ENCODE assay signal across 1 cellular context in the genomic region with DNA sequence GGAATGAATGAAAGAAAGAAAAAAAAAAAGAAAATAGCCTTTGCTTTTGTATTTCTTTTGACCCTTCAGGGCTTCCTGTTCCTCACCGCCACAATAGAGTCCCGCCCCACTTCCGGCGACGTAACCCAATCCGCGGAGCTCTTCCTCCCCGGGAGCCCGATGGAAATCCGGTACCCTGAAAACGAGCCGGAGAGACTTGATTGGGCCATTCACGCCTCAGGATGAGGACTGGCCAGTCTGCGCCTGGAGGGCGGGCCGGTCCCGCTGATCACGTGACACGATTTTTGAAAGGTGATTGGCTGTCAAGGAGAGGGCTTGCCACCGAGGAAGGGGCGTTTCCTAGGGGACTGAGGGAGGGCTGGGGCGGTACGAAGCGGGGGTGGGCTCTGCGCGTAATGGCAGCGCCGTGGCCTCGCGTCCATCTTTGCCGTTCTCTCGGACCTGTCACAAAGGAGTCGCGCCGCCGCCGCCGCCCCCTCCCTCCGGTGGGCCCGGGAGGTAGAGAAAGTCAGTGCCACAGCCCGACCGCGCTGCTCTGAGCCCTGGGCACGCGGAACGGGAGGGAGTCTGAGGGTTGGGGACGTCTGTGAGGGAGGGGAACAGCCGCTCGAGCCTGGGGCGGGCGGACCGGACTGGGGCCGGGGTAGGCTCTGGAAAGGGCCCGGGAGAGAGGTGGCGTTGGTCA.
TF ChIP-seq lines count a peak whose summit lies in the region.

A gene with protein sequence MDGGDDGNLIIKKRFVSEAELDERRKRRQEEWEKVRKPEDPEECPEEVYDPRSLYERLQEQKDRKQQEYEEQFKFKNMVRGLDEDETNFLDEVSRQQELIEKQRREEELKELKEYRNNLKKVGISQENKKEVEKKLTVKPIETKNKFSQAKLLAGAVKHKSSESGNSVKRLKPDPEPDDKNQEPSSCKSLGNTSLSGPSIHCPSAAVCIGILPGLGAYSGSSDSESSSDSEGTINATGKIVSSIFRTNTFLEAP (minus strand): TSS at position 95 of the 685 bp plus-strand sequence. CDS start 12,185 bp downstream, outside the sequence.
Gene RSPRY1 (plus strand): TSS at position 385 of the 685 bp plus-strand sequence. CDS start 18,330 bp downstream, outside the sequence.

TF ChIP-seq in K562, 482 proteins besides CTCF, POLR2A, EP300 and RAD21 (continued from another document and continues in another):
- TF ChIP-seq, protein P1, sequence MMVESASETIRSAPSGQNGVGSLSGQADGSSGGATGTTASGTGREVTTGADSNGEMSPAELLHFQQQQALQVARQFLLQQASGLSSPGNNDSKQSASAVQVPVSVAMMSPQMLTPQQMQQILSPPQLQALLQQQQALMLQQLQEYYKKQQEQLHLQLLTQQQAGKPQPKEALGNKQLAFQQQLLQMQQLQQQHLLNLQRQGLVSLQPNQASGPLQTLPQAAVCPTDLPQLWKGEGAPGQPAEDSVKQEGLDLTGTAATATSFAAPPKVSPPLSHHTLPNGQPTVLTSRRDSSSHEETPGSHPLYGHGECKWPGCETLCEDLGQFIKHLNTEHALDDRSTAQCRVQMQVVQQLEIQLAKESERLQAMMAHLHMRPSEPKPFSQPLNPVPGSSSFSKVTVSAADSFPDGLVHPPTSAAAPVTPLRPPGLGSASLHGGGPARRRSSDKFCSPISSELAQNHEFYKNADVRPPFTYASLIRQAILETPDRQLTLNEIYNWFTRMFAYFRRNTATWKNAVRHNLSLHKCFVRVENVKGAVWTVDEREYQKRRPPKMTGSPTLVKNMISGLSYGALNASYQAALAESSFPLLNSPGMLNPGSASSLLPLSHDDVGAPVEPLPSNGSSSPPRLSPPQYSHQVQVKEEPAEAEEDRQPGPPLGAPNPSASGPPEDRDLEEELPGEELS (CRISPR knock-in tag; IDR thresholded peaks at IDR 0.05; ENCODE audit: borderline replicate concordance) = no peak; the same call in 1 of the 2 replicates
- TF ChIP-seq, protein P2, sequence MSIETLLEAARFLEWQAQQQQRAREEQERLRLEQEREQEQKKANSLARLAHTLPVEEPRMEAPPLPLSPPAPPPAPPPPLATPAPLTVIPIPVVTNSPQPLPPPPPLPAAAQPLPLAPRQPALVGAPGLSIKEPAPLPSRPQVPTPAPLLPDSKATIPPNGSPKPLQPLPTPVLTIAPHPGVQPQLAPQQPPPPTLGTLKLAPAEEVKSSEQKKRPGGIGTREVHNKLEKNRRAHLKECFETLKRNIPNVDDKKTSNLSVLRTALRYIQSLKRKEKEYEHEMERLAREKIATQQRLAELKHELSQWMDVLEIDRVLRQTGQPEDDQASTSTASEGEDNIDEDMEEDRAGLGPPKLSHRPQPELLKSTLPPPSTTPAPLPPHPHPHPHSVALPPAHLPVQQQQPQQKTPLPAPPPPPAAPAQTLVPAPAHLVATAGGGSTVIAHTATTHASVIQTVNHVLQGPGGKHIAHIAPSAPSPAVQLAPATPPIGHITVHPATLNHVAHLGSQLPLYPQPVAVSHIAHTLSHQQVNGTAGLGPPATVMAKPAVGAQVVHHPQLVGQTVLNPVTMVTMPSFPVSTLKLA (conservative IDR thresholded peaks at IDR 0.05) = peak; percentile 64 to 78
- no peak for TF ChIP-seq HMG20B (CRISPR knock-in tag; IDR thresholded peaks at IDR 0.05)
- TF ChIP-seq MXD1 (CRISPR knock-in tag; IDR thresholded peaks at IDR 0.05; ENCODE audit: borderline replicate concordance, poor library complexity, severe bottlenecking) = no peak
- TF ChIP-seq ZBTB8A (IDR thresholded peaks at IDR 0.05; ENCODE audit: partially characterized antibody) = no peak
- no peak for TF ChIP-seq PTTG1 (tag; IDR thresholded peaks at IDR 0.05; ENCODE audit: low read depth)
- TF ChIP-seq DLX4 (CRISPR knock-in tag; IDR thresholded peaks at IDR 0.05) = no peak
- TF ChIP-seq XRCC3 (IDR thresholded peaks at IDR 0.05) = no peak
- TF ChIP-seq, protein P3, sequence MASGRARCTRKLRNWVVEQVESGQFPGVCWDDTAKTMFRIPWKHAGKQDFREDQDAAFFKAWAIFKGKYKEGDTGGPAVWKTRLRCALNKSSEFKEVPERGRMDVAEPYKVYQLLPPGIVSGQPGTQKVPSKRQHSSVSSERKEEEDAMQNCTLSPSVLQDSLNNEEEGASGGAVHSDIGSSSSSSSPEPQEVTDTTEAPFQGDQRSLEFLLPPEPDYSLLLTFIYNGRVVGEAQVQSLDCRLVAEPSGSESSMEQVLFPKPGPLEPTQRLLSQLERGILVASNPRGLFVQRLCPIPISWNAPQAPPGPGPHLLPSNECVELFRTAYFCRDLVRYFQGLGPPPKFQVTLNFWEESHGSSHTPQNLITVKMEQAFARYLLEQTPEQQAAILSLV (tag; IDR thresholded peaks at IDR 0.05) = no peak
- TF ChIP-seq, protein P4, sequence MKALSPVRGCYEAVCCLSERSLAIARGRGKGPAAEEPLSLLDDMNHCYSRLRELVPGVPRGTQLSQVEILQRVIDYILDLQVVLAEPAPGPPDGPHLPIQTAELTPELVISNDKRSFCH (CRISPR knock-in tag; IDR thresholded peaks at IDR 0.05) = no peak
- TF ChIP-seq, protein P4 (tag; IDR thresholded peaks at IDR 0.05) = no peak
- no peak for TF ChIP-seq BCL6 (CRISPR knock-in tag; IDR thresholded peaks at IDR 0.05)
- peak; percentile 42; the same call in 1 of the 2 replicates for TF ChIP-seq ZNF589 (CRISPR knock-in tag; IDR thresholded peaks at IDR 0.05; ENCODE audit: low read depth)
- peak; percentile 98 for TF ChIP-seq CBFA2T2 (conservative IDR thresholded peaks at IDR 0.05)
- no peak for TF ChIP-seq NFE2 (IDR thresholded peaks at IDR 0.05; ENCODE audit: low read depth)
- no peak for TF ChIP-seq MCM7 (IDR thresholded peaks at IDR 0.05)
- TF ChIP-seq TAL1 (IDR thresholded peaks at IDR 0.05) = no peak
- no peak; the same call in 1 of the 2 replicates for TF ChIP-seq NCOA1 (IDR thresholded peaks at IDR 0.05; ENCODE audit: low read depth)
- TF ChIP-seq ZNF232 (CRISPR knock-in tag; IDR thresholded peaks at IDR 0.05) = no peak
- no peak for TF ChIP-seq ZNF280B (CRISPR knock-in tag; IDR thresholded peaks at IDR 0.05)
- TF ChIP-seq, protein P5, sequence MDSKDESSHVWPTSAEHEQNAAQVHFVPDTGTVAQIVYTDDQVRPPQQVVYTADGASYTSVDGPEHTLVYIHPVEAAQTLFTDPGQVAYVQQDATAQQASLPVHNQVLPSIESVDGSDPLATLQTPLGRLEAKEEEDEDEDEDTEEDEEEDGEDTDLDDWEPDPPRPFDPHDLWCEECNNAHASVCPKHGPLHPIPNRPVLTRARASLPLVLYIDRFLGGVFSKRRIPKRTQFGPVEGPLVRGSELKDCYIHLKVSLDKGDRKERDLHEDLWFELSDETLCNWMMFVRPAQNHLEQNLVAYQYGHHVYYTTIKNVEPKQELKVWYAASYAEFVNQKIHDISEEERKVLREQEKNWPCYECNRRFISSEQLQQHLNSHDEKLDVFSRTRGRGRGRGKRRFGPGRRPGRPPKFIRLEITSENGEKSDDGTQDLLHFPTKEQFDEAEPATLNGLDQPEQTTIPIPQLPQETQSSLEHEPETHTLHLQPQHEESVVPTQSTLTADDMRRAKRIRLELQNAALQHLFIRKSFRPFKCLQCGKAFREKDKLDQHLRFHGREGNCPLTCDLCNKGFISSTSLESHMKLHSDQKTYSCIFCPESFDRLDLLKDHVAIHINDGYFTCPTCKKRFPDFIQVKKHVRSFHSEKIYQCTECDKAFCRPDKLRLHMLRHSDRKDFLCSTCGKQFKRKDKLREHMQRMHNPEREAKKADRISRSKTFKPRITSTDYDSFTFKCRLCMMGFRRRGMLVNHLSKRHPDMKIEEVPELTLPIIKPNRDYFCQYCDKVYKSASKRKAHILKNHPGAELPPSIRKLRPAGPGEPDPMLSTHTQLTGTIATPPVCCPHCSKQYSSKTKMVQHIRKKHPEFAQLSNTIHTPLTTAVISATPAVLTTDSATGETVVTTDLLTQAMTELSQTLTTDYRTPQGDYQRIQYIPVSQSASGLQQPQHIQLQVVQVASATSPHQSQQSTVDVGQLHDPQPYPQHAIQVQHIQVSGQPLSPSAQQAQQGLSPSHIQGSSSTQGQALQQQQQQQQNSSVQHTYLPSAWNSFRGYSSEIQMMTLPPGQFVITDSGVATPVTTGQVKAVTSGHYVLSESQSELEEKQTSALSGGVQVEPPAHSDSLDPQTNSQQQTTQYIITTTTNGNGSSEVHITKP (IDR thresholded peaks at IDR 0.05; ENCODE audit: partially characterized antibody) = peak; percentile 49
- no peak for TF ChIP-seq POU5F1 (IDR thresholded peaks at IDR 0.05; ENCODE audit: borderline replicate concordance, low read depth, low read length, partially characterized antibody)
- TF ChIP-seq MEIS2 (IDR thresholded peaks at IDR 0.05; ENCODE audit: partially characterized antibody) = peak; percentile 58
- TF ChIP-seq ZBTB12 (CRISPR knock-in tag; IDR thresholded peaks at IDR 0.05) = no peak
- no peak for TF ChIP-seq GTF2F1 (IDR thresholded peaks at IDR 0.05; ENCODE audit: low read depth, low read length)
- TF ChIP-seq TAF1 (IDR thresholded peaks at IDR 0.05; ENCODE audit: control insufficient read depth, extremely low read depth, insufficient read depth, low read length, severe bottlenecking) = peak; percentile 66
- TF ChIP-seq JUN (IDR thresholded peaks at IDR 0.05; ENCODE audit: borderline replicate concordance, low read depth, low read length) = no peak
- no peak for TF ChIP-seq JUN (CRISPR knock-in tag; IDR thresholded peaks at IDR 0.05; ENCODE audit: borderline replicate concordance)
- no peak for TF ChIP-seq JUNB (CRISPR knock-in tag; conservative IDR thresholded peaks at IDR 0.05)
- peak; percentile 84 for TF ChIP-seq POLR2H (tag; IDR thresholded peaks at IDR 0.05; ENCODE audit: low read depth)
- peak; percentile 34; the same call in 1 of the 2 replicates for TF ChIP-seq ZNF263 (CRISPR knock-in tag; IDR thresholded peaks at IDR 0.05; ENCODE audit: borderline replicate concordance)
- TF ChIP-seq HOMEZ (CRISPR knock-in tag; IDR thresholded peaks at IDR 0.05) = no peak
- no peak for TF ChIP-seq ZNF212 (CRISPR knock-in tag; IDR thresholded peaks at IDR 0.05)
- TF ChIP-seq MXI1 (IDR thresholded peaks at IDR 0.05; ENCODE audit: low read depth, low read length) = no peak
- TF ChIP-seq ZBTB34 (CRISPR knock-in tag; IDR thresholded peaks at IDR 0.05) = no peak
- TF ChIP-seq ZBTB1 (CRISPR knock-in tag; IDR thresholded peaks at IDR 0.05; ENCODE audit: borderline replicate concordance, low read depth) = no peak
- TF ChIP-seq, protein P6, sequence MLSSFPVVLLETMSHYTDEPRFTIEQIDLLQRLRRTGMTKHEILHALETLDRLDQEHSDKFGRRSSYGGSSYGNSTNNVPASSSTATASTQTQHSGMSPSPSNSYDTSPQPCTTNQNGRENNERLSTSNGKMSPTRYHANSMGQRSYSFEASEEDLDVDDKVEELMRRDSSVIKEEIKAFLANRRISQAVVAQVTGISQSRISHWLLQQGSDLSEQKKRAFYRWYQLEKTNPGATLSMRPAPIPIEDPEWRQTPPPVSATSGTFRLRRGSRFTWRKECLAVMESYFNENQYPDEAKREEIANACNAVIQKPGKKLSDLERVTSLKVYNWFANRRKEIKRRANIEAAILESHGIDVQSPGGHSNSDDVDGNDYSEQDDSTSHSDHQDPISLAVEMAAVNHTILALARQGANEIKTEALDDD (IDR thresholded peaks at IDR 0.05) = no peak
